ENCODE assay signal across 9 cellular contexts in the genomic region with DNA sequence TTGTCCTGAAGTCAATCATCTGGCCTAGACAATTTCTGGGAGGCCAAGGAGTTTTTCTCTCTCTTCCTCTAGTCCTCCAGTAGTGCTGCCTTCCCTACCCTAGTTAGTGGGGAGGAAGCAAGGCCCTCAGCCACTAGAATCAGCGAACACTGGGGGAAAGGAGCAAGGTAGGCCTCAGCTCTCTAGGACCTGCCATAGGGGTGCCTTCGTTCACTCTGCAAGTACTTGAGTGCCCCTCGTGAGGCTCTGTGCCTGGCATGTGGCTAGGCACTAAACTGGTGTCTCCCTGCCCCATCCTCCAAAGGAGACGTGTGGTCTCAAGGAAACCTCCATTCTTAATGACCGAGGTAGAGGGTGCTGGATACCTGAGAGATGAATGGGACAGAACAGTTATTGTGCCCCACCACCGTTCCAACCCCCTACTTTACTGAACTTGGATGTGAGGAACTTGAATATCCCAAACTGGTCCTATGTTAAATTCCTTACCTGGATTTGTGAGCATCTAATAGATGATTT. TPM values are rescaled to one million over a fixed set of nuclear protein-coding genes. Genes with fewer than 3 reads are reported as not detected.
DNase-seq lines count a peak whose midpoint lies in the region; ATAC-seq and TF ChIP-seq lines count a peak whose summit lies in the region.
"Had no signal": no experiment of that assay in that cellular context is flagged by ENCODE, and none has a peak within 500 bp of the region (broad histone marks: within the 10 kb centered on the region; RNA-seq: fewer than 3 reads in every experiment).

No MANE protein-coding gene starts in this region.

- DNase-seq in heart right ventricle (no peak), left ventricle myocardium superior (no peak), glutamatergic neuron (no peak), NCI-H2029 (lab: John Stamatoyannopoulos, UW) (no peak), NAMALWA (ENCODE audit: low spot score) (no peak)
- DNase-seq in activated CD4-positive, alpha-beta memory T cell treated with anti-CD3 and anti-CD28 coated beads for 36 hours: peak; percentile 41
- DNase-seq: MG63 had no signal

- WGBS in heart right ventricle, 2 donors: 90 to 95% methylated on average over 6 of the region's 6 CpGs
- 85% methylated on average over 6 of the region's 6 CpGs for WGBS in urinary bladder

- peaks cover 4 to 71% (median 28%) of the 10 kb centered on the region in 9 donors for H3K4me1 ChIP-seq in heart right ventricle
- no peaks in the 10 kb centered on the region for H3K4me1 ChIP-seq in urinary bladder (ENCODE audit: insufficient read depth)

- POLR2A ChIA-PET in activated CD4-positive, alpha-beta memory T cell treated with anti-CD3 and anti-CD28 coated beads for 36 hours (lab: Charles Lee): interaction anchor here (0.7 to 1.8 kb wide), 9 partner anchors 15 to 173 kb away, joined by 3 to 7 read pairs (median 4); partner anchors contain the start of genes FANCE and ZNF76

- peak overlapping the region; percentile 86 for H3K4me3 Mint-ChIP-seq in activated CD4-positive, alpha-beta memory T cell treated with anti-CD3 and anti-CD28 coated beads for 36 hours
- no peak overlapping the region for H3K4me3 Mint-ChIP-seq in glutamatergic neuron (ENCODE audit: unreplicated experiment)

- H3K27me3 ChIP-seq in heart right ventricle: no peaks in the 10 kb centered on the region
- H3K27me3 ChIP-seq in layer of hippocampus (ENCODE audit: control insufficient read depth, insufficient read depth, low read length): no peaks in the 10 kb centered on the region
- H3K27me3 ChIP-seq: MG63 had no signal

- H3K4me3 ChIP-seq in heart right ventricle: peak overlapping the region in 6 of 10 donors; percentile 48 to 68 (median 52)
- H3K4me3 ChIP-seq in urinary bladder (ENCODE audit: low read depth, low read length): peak overlapping the region; percentile 34
- H3K4me3 ChIP-seq: MG63 had no signal

- H3K9me3 ChIP-seq in heart right ventricle: no peaks in the 10 kb centered on the region
- H3K9me3 ChIP-seq: MG63 had no signal

- H3K4me1 Mint-ChIP-seq in activated CD4-positive, alpha-beta memory T cell treated with anti-CD3 and anti-CD28 coated beads for 36 hours (ENCODE audit: low read depth): peaks cover 53% of the 10 kb centered on the region
- peaks cover 13% of the 10 kb centered on the region for H3K4me1 Mint-ChIP-seq in glutamatergic neuron (ENCODE audit: low read depth, unreplicated experiment)

- H3K36me3 Mint-ChIP-seq in activated CD4-positive, alpha-beta memory T cell treated with anti-CD3 and anti-CD28 coated beads for 36 hours: peaks cover 18% of the 10 kb centered on the region
- H3K36me3 Mint-ChIP-seq in glutamatergic neuron (ENCODE audit: unreplicated experiment): peaks cover 4% of the 10 kb centered on the region

- no peaks in the 10 kb centered on the region for H3K27me3 Mint-ChIP-seq in activated CD4-positive, alpha-beta memory T cell treated with anti-CD3 and anti-CD28 coated beads for 36 hours
- no peaks in the 10 kb centered on the region for H3K27me3 Mint-ChIP-seq in glutamatergic neuron (ENCODE audit: unreplicated experiment)

- H3K27ac ChIP-seq in heart right ventricle (peak overlapping the region in 6 of 10 donors; percentile 21 to 92 (median 64)), layer of hippocampus (ENCODE audit: low read depth, low read length) (peak overlapping the region; percentile 63), urinary bladder (ENCODE audit: low read depth) (no peak overlapping the region)

- H3K36me3 ChIP-seq in heart right ventricle (peaks cover 0 to 30% (median 16%) of the 10 kb centered on the region in 9 donors), urinary bladder (ENCODE audit: insufficient read depth) (peaks cover 3% of the 10 kb centered on the region)

- peak overlapping the region; percentile 96 for H3K27ac Mint-ChIP-seq in activated CD4-positive, alpha-beta memory T cell treated with anti-CD3 and anti-CD28 coated beads for 36 hours
- H3K27ac Mint-ChIP-seq in glutamatergic neuron (ENCODE audit: unreplicated experiment): no peak overlapping the region

- ATAC-seq in heart right ventricle: no peak
- no peak for ATAC-seq in left ventricle myocardium superior

- TF ChIP-seq CTCF in heart right ventricle (IDR thresholded peaks at IDR 0.05): no peak
- no peak for TF ChIP-seq CTCF in glutamatergic neuron (IDR thresholded peaks at IDR 0.05; ENCODE audit: partially characterized antibody, unreplicated experiment)

- intact Hi-C loops in heart right ventricle (cut with DNase I) (loop anchor here in 4 of 10 donors (5.0 kb wide), 3 partner anchors 44 to 154 kb away; partner anchors contain the start of genes FANCE (in 3 of the 4) and PPARD (in 1 of the 4)), left ventricle myocardium superior (cut with micrococcal nuclease) (no loop called here)
- intact Hi-C loops in activated CD4-positive, alpha-beta memory T cell treated with anti-CD3 and anti-CD28 coated beads for 36 hours (cut with micrococcal nuclease): loop anchor here (2.0 kb wide), 1 partner anchor 14 kb away; no protein-coding TSS in a partner anchor

- CTCF ChIA-PET in activated CD4-positive, alpha-beta memory T cell treated with anti-CD3 and anti-CD28 coated beads for 36 hours (lab: Charles Lee): interaction anchor here (1.1 to 11.0 kb wide), 8 partner anchors 11 to 438 kb away, joined by 3 to 232 read pairs (median 22); partner anchors contain the start of genes ARMC12, FANCE, PPARD and RPL10A

- H3K9me3 Mint-ChIP-seq in activated CD4-positive, alpha-beta memory T cell treated with anti-CD3 and anti-CD28 coated beads for 36 hours: no peaks in the 10 kb centered on the region
- H3K9me3 Mint-ChIP-seq in glutamatergic neuron (ENCODE audit: unreplicated experiment): no peaks in the 10 kb centered on the region

RNA-seq across cellular contexts. Expression of gene DEF6, which starts 1.1 kb away (rescaled TPM):
- total RNA-seq in heart right ventricle (1 to 10 TPM in 4 of 10 donors, under 1 TPM in 6; 0.62 to 8.8 (median 0.94) TPM), left ventricle myocardium superior (1.8 TPM), urinary bladder (7.2 TPM), glutamatergic neuron (ENCODE audit: unreplicated experiment) (1.8 TPM)
- polyA plus RNA-seq in heart right ventricle (1 to 10 TPM; 1.7 to 2.7 TPM), urinary bladder (7.8 TPM)
- 100 to 1,000 TPM; 103 TPM for total RNA-seq in activated CD4-positive, alpha-beta memory T cell treated with anti-CD3 and anti-CD28 coated beads for 36 hours

RNA-seq across cellular contexts. Expression of gene ZNF76, which starts 39.1 kb away (rescaled TPM):
- 10 to 100 TPM; 29.8 to 48.9 (median 37.8) TPM for total RNA-seq in heart right ventricle
- 10 to 100 TPM; 17.9 to 67.1 TPM for polyA plus RNA-seq in heart right ventricle
- total RNA-seq in left ventricle myocardium superior: 44.1 TPM
- 10 to 100 TPM; 35.2 to 38.5 TPM for total RNA-seq in activated CD4-positive, alpha-beta memory T cell treated with anti-CD3 and anti-CD28 coated beads for 36 hours
- total RNA-seq in urinary bladder: 14.5 TPM
- polyA plus RNA-seq in urinary bladder: 27.8 TPM
- total RNA-seq in glutamatergic neuron (ENCODE audit: unreplicated experiment): 38.3 TPM

RNA-seq across cellular contexts. Expression of gene PPARD, which starts 43.7 kb away (rescaled TPM):
- total RNA-seq in heart right ventricle: 10 to 100 TPM; 12.9 to 21.0 (median 13.9) TPM
- polyA plus RNA-seq in heart right ventricle: 10 to 100 TPM; 13.5 to 15.3 TPM
- 15.1 TPM for total RNA-seq in left ventricle myocardium superior
- total RNA-seq in activated CD4-positive, alpha-beta memory T cell treated with anti-CD3 and anti-CD28 coated beads for 36 hours: 10 to 100 TPM; 19.9 to 20.9 TPM
- total RNA-seq in urinary bladder: 5.8 TPM
- 30.1 TPM for polyA plus RNA-seq in urinary bladder
- 37.5 TPM for total RNA-seq in glutamatergic neuron (ENCODE audit: unreplicated experiment)

Comparison
In these comparisons a context has a peak if more than half of its experiments do, and no peak if none do; other contexts are left out.
1. RNA of gene DEF6, which starts 1.1 kb away (total RNA-seq): 103 TPM in activated CD4-positive, alpha-beta memory T cell treated with anti-CD3 and anti-CD28 coated beads for 36 hours; 7.2 TPM in urinary bladder (single experiment), 1.8 TPM in left ventricle myocardium superior (single experiment), 1.8 TPM in glutamatergic neuron (single experiment) and 0.62 to 8.8 TPM in heart right ventricle; every median in the first group is over 10 times any median in the second.